In genomic region chr14:75513911-75514672, GRCh38 we compare ENCODE assay signal across 9 cellular contexts. TPM values are rescaled to one million over a fixed set of nuclear protein-coding genes. Genes with fewer than 3 reads are reported as not detected.
DNase-seq lines count a peak whose midpoint lies in the region; ATAC-seq lines count a peak whose summit lies in the region.
"Had no signal": no experiment of that assay in that cellular context is flagged by ENCODE, and none has a peak within 500 bp of the region (broad histone marks: within the 10 kb centered on the region; RNA-seq: fewer than 3 reads in every experiment).

No MANE protein-coding gene starts in this region.

- ATAC-seq in activated CD8-positive, alpha-beta memory T cell treated with anti-CD3 and anti-CD28 coated beads, Interleukin-2, amount 10 ng/mL, durations not matched to agents 7 days and 5 days = peak; percentile 43
- peak; percentile 45 for ATAC-seq in HG02759 (IDR thresholded peaks at IDR 0.05; ENCODE audit: unreplicated experiment)
- peak; percentile 9 to 69 (median 37) for ATAC-seq in T-cell (replicated peaks in 1 of 4)
- ATAC-seq in stimulated activated naive CD8-positive, alpha-beta T cell treated with anti-CD3 and anti-CD28 coated beads, Interleukin-15, Interleukin-2, amounts not matched to agents 100 U/mL and 50 U/mL, for 24 hours = peak; percentile 40

- peaks cover 25% of the 10 kb centered on the region for H3K36me3 Mint-ChIP-seq in activated CD8-positive, alpha-beta memory T cell treated with anti-CD3 and anti-CD28 coated beads, Interleukin-2, amount 10 ng/mL, durations not matched to agents 7 days and 5 days
- H3K36me3 Mint-ChIP-seq in T-cell = peaks cover 5% of the 10 kb centered on the region
- peaks cover 15% of the 10 kb centered on the region for H3K36me3 Mint-ChIP-seq in activated CD4-positive, alpha-beta T cell treated with anti-CD3 and anti-CD28 coated beads, Interleukin-2, amount 10 ng/mL, durations not matched to agents 7 days and 5 days (ENCODE audit: low read depth)

- CTCF ChIA-PET in activated CD8-positive, alpha-beta memory T cell treated with anti-CD3 and anti-CD28 coated beads, Interleukin-2, amount 10 ng/mL, durations not matched to agents 7 days and 5 days (lab: Charles Lee) = interaction anchor here (0.8 to 15.3 kb wide), 16 partner anchors 10 to 376 kb away, joined by 3 to 152 read pairs (median 8); no protein-coding TSS in a partner anchor
- CTCF ChIA-PET in T-cell (lab: Charles Lee) = interaction anchor here in 1 of 2 donors (1.2 to 1.7 kb wide), 3 partner anchors 13 to 63 kb away, joined by 3 to 6 read pairs (median 4); no protein-coding TSS in a partner anchor
- CTCF ChIA-PET in activated CD4-positive, alpha-beta T cell treated with anti-CD3 and anti-CD28 coated beads, Interleukin-2, amount 10 ng/mL, durations not matched to agents 7 days and 5 days (lab: Charles Lee) = interaction anchor here (0.7 to 3.0 kb wide), 8 partner anchors 10 to 60 kb away, joined by 4 to 13 read pairs (median 7); no protein-coding TSS in a partner anchor

- H3K27ac Mint-ChIP-seq in activated CD8-positive, alpha-beta memory T cell treated with anti-CD3 and anti-CD28 coated beads, Interleukin-2, amount 10 ng/mL, durations not matched to agents 7 days and 5 days = peak overlapping the region; percentile 99
- H3K27ac Mint-ChIP-seq in T-cell = peak overlapping the region; percentile 73 to 76
- H3K27ac Mint-ChIP-seq in activated CD4-positive, alpha-beta T cell treated with anti-CD3 and anti-CD28 coated beads, Interleukin-2, amount 10 ng/mL, durations not matched to agents 7 days and 5 days = no peak overlapping the region

- H3K9me3 Mint-ChIP-seq in activated CD8-positive, alpha-beta memory T cell treated with anti-CD3 and anti-CD28 coated beads, Interleukin-2, amount 10 ng/mL, durations not matched to agents 7 days and 5 days (ENCODE audit: low read depth) = peaks cover 11% of the 10 kb centered on the region
- H3K9me3 Mint-ChIP-seq in T-cell = peaks cover 5 to 26% (median 16%) of the 10 kb centered on the region in 3 donors
- H3K9me3 Mint-ChIP-seq in activated CD4-positive, alpha-beta T cell treated with anti-CD3 and anti-CD28 coated beads, Interleukin-2, amount 10 ng/mL, durations not matched to agents 7 days and 5 days = peaks cover 24% of the 10 kb centered on the region

- POLR2A ChIA-PET in T-cell (lab: Charles Lee) = no interaction called here
- POLR2A ChIA-PET in activated CD4-positive, alpha-beta T cell treated with anti-CD3 and anti-CD28 coated beads, Interleukin-2, amount 10 ng/mL, durations not matched to agents 7 days and 5 days (lab: Charles Lee) = interaction anchor here (0.7 kb wide), 1 partner anchor 592 kb away, joined by 3 read pairs; no protein-coding TSS in a partner anchor

- H3K4me3 Mint-ChIP-seq in activated CD8-positive, alpha-beta memory T cell treated with anti-CD3 and anti-CD28 coated beads, Interleukin-2, amount 10 ng/mL, durations not matched to agents 7 days and 5 days = peak overlapping the region; percentile 79
- H3K4me3 Mint-ChIP-seq in T-cell = peak overlapping the region in 2 of 3 donors; percentile 54 to 82
- H3K4me3 Mint-ChIP-seq in activated CD4-positive, alpha-beta T cell treated with anti-CD3 and anti-CD28 coated beads, Interleukin-2, amount 10 ng/mL, durations not matched to agents 7 days and 5 days = no peak overlapping the region

- no peak for DNase-seq in activated CD8-positive, alpha-beta memory T cell treated with anti-CD3 and anti-CD28 coated beads, Interleukin-2, amount 10 ng/mL, durations not matched to agents 7 days and 5 days
- no peak for DNase-seq in activated CD8-positive, alpha-beta memory T cell treated with anti-CD3 and anti-CD28 coated beads, Interleukin-2, amount 50 U/mL, for 48 hours
- peak in 10 of 34 experiments; percentile 6 to 38 (median 18) for DNase-seq in T-cell
- DNase-seq in stimulated activated naive CD8-positive, alpha-beta T cell treated with anti-CD3 and anti-CD28 coated beads, Interleukin-15, Interleukin-2, amounts not matched to agents 100 U/mL and 50 U/mL, for 24 hours = peak; percentile 32
- no peak for DNase-seq in NCI-H2227 (lab: John Stamatoyannopoulos, UW; ENCODE audit: unreplicated experiment)
- DNase-seq in activated CD4-positive, alpha-beta T cell treated with anti-CD3 and anti-CD28 coated beads, Interleukin-2, amount 10 ng/mL, durations not matched to agents 7 days and 5 days = no peak
- no peak for DNase-seq in T1000 (lab: John Stamatoyannopoulos, UW)
- DNase-seq: ACHN had no signal

- H3K27me3 Mint-ChIP-seq in activated CD8-positive, alpha-beta memory T cell treated with anti-CD3 and anti-CD28 coated beads, Interleukin-2, amount 10 ng/mL, durations not matched to agents 7 days and 5 days = no peaks in the 10 kb centered on the region
- no peaks in the 10 kb centered on the region for H3K27me3 Mint-ChIP-seq in T-cell
- no peaks in the 10 kb centered on the region for H3K27me3 Mint-ChIP-seq in activated CD4-positive, alpha-beta T cell treated with anti-CD3 and anti-CD28 coated beads, Interleukin-2, amount 10 ng/mL, durations not matched to agents 7 days and 5 days

- H3K4me1 Mint-ChIP-seq in activated CD8-positive, alpha-beta memory T cell treated with anti-CD3 and anti-CD28 coated beads, Interleukin-2, amount 10 ng/mL, durations not matched to agents 7 days and 5 days = peaks cover 46% of the 10 kb centered on the region
- peaks cover 21 to 41% (median 29%) of the 10 kb centered on the region in 3 donors for H3K4me1 Mint-ChIP-seq in T-cell
- H3K4me1 Mint-ChIP-seq in activated CD4-positive, alpha-beta T cell treated with anti-CD3 and anti-CD28 coated beads, Interleukin-2, amount 10 ng/mL, durations not matched to agents 7 days and 5 days = peaks cover 24% of the 10 kb centered on the region

RNA-seq across cellular contexts. Expression of gene BATF, which starts 8.2 kb away (rescaled TPM):
- total RNA-seq in activated CD8-positive, alpha-beta memory T cell treated with anti-CD3 and anti-CD28 coated beads, Interleukin-2, amount 10 ng/mL, durations not matched to agents 7 days and 5 days = 10 to 100 TPM; 74.6 to 81.3 TPM
- 10 to 100 TPM; 12.0 to 22.4 (median 19.2) TPM for total RNA-seq in T-cell
- total RNA-seq in activated CD4-positive, alpha-beta T cell treated with anti-CD3 and anti-CD28 coated beads, Interleukin-2, amount 10 ng/mL, durations not matched to agents 7 days and 5 days = 10 to 100 TPM; 39.4 to 41.0 TPM
